In the genomic region with DNA sequence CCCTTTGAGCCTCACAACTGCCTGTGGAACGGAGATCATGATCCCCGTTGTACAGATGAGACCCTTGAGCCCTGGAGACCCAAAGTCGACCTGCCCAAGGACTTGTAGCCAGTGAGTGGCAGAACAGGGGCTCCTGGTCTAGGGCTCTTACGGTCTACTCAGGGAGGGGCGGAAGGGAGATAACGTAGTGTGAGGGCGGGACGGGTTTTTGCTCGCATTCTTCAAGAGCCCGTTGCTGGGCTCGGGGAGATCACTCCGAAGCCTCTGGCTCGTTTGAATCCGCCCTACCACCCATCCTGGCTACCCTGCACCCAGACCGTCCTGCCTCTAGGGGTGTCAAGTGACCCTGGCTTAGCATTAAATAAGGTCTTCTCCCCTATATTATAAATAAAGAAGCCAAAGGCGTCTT, we compare ENCODE assay signal across 8 cellular contexts. TPM values are rescaled to one million over a fixed set of nuclear protein-coding genes. Genes with fewer than 3 reads are reported as not detected.
DNase-seq lines count a peak whose midpoint lies in the region; ATAC-seq, FAIRE-seq and TF ChIP-seq lines count a peak whose summit lies in the region.

No MANE protein-coding gene starts in this region.

- intact Hi-C loops in activated CD4-positive, alpha-beta T cell treated with anti-CD3 and anti-CD28 coated beads, Interleukin-2, amount 10 ng/mL, durations not matched to agents 24 days and 14 days (cut with micrococcal nuclease): loop anchor here (1.0 to 10.0 kb wide), 6 partner anchors 39 to 1281 kb away; a partner anchor contains a TSS
- intact Hi-C loops in mucosa of descending colon (cut with DNase I, micrococcal nuclease): loop anchor here in 1 of 2 donors (10.0 kb wide), 1 partner anchor 157 kb away; no protein-coding TSS in a partner anchor
- intact Hi-C loops in stomach (cut with DNase I; ENCODE audit: low total_unique reads): no loop called here

- H3K4me3 ChIP-seq in MM.1S (ENCODE audit: low read length): peak overlapping the region; percentile 97
- peak overlapping the region; percentile 76 for H3K4me3 ChIP-seq in mucosa of descending colon
- H3K4me3 ChIP-seq in stomach: peak overlapping the region; percentile 66 to 91 (median 76)

- H3K36me3 Mint-ChIP-seq in activated CD4-positive, alpha-beta T cell treated with anti-CD3 and anti-CD28 coated beads, Interleukin-2, amount 10 ng/mL, durations not matched to agents 24 days and 14 days (ENCODE audit: low read depth): peaks cover 4% of the 10 kb centered on the region

- H3K36me3 ChIP-seq in ES-I3 (ENCODE audit: insufficient read depth, low read length) (no peaks in the 10 kb centered on the region), MM.1S (replicated peaks; ENCODE audit: insufficient read depth, low read length) (no peaks in the 10 kb centered on the region), mucosa of descending colon (ENCODE audit: low read depth) (no peaks in the 10 kb centered on the region), stomach (no peaks in the 10 kb centered on the region)

- H3K27me3 Mint-ChIP-seq in activated CD4-positive, alpha-beta T cell treated with anti-CD3 and anti-CD28 coated beads, Interleukin-2, amount 10 ng/mL, durations not matched to agents 24 days and 14 days: peaks cover 7% of the 10 kb centered on the region

- peak overlapping the region; percentile 90 for H3K27ac Mint-ChIP-seq in activated CD4-positive, alpha-beta T cell treated with anti-CD3 and anti-CD28 coated beads, Interleukin-2, amount 10 ng/mL, durations not matched to agents 24 days and 14 days

- TF ChIP-seq POLR2A in H54 (IDR thresholded peaks at IDR 0.05; ENCODE audit: low read depth, low read length): no peak
- no peak for TF ChIP-seq POLR2A in stomach (IDR thresholded peaks at IDR 0.05)

- peak overlapping the region; percentile 91 for H3K4me2 ChIP-seq in MM.1S (ENCODE audit: low read depth, low read length)

- H3K4me1 Mint-ChIP-seq in activated CD4-positive, alpha-beta T cell treated with anti-CD3 and anti-CD28 coated beads, Interleukin-2, amount 10 ng/mL, durations not matched to agents 24 days and 14 days: peaks cover 40% of the 10 kb centered on the region

- peak overlapping the region; percentile 81 for H2AFZ ChIP-seq in MM.1S (ENCODE audit: low read length)

- H3K27me3 ChIP-seq in MM.1S (replicated peaks; ENCODE audit: insufficient read depth, low read length) (no peaks in the 10 kb centered on the region), stomach (no peaks in the 10 kb centered on the region)

- H3K9me3 Mint-ChIP-seq in activated CD4-positive, alpha-beta T cell treated with anti-CD3 and anti-CD28 coated beads, Interleukin-2, amount 10 ng/mL, durations not matched to agents 24 days and 14 days: no peaks in the 10 kb centered on the region

- peak overlapping the region; percentile 58; the same call in 1 of the 2 replicates for H3K27ac ChIP-seq in MM.1S (ENCODE audit: low read length)
- H3K27ac ChIP-seq in stomach: peak overlapping the region; percentile 95 to 99 (median 97)

- H3F3A ChIP-seq in MM.1S (ENCODE audit: insufficient read depth, low read length): peaks cover 19% of the 10 kb centered on the region

- FAIRE-seq in H54 (lab: Jason Lieb, UNC): no peak

- 0 to 1% (median 1%) methylated on average over 7 to 16 of the region's 16 CpGs for WGBS in stomach, 5 donors

- H3K4me1 ChIP-seq in ES-I3 (ENCODE audit: insufficient read depth, low read length): no peaks in the 10 kb centered on the region
- peaks cover 49% of the 10 kb centered on the region for H3K4me1 ChIP-seq in MM.1S (ENCODE audit: low read length)
- peaks cover 34% of the 10 kb centered on the region for H3K4me1 ChIP-seq in mucosa of descending colon (ENCODE audit: low read depth)
- peaks cover 50 to 77% (median 62%) of the 10 kb centered on the region in 4 donors for H3K4me1 ChIP-seq in stomach

- 0 out of 2 replicates have a peak, but pooled peaks cover under 1% of the 10 kb centered on the region for H3K9me3 ChIP-seq in ES-I3 (ENCODE audit: control insufficient read depth, insufficient read depth, low read length)
- H3K9me3 ChIP-seq in MM.1S (replicated peaks; ENCODE audit: insufficient read depth, low read length): no peaks in the 10 kb centered on the region
- H3K9me3 ChIP-seq in mucosa of descending colon: no peaks in the 10 kb centered on the region
- H3K9me3 ChIP-seq in stomach: no peaks in the 10 kb centered on the region

- H3K9ac ChIP-seq in ES-I3 (ENCODE audit: low read depth, low read length) (peak overlapping the region; percentile 78), MM.1S (ENCODE audit: low read length) (peak overlapping the region; percentile 95)

- DNase-seq in H54 (ENCODE audit: insufficient read length, low spot score) (peak; percentile 49), MM.1S (peak; percentile 55), epidermal melanocyte (ENCODE audit: insufficient read length, low spot score) (peak; percentile 23), mucosa of descending colon (peak; percentile 60 to 69 (median 63)), stomach (peak; percentile 66), NCI-H226 (no peak)
- peak; percentile 89 for DNase-seq in activated CD4-positive, alpha-beta T cell treated with anti-CD3 and anti-CD28 coated beads, Interleukin-2, amount 10 ng/mL, durations not matched to agents 24 days and 14 days

- TF ChIP-seq CTCF in MM.1S (IDR thresholded peaks at IDR 0.05; ENCODE audit: low read length) (peak; percentile 31), mucosa of descending colon (IDR thresholded peaks at IDR 0.05) (no peak), stomach (IDR thresholded peaks at IDR 0.05) (no peak)

- no peaks in the 10 kb centered on the region for H3K9me2 ChIP-seq in MM.1S (replicated peaks; ENCODE audit: insufficient read depth, low read length)

- no peak for TF ChIP-seq EP300 in stomach (IDR thresholded peaks at IDR 0.05)

- peak; percentile 41 for ATAC-seq in mucosa of descending colon

- no peaks in the 10 kb centered on the region for H4K20me1 ChIP-seq in MM.1S (ENCODE audit: insufficient read depth, low read length)

- H3K4me3 Mint-ChIP-seq in activated CD4-positive, alpha-beta T cell treated with anti-CD3 and anti-CD28 coated beads, Interleukin-2, amount 10 ng/mL, durations not matched to agents 24 days and 14 days: peak overlapping the region; percentile 85

- H3K79me2 ChIP-seq in MM.1S (ENCODE audit: low read length): peaks cover 41% of the 10 kb centered on the region

RNA-seq across cellular contexts. Expression of a gene that starts 0.6 kb away (rescaled TPM):
- total RNA-seq in activated CD4-positive, alpha-beta T cell treated with anti-CD3 and anti-CD28 coated beads, Interleukin-2, amount 10 ng/mL, durations not matched to agents 24 days and 14 days: 22.1 and 22.5 TPM in 2 replicates
- total RNA-seq in mucosa of descending colon (10 to 100 TPM; 26.0 to 52.0 (median 28.8) TPM), stomach (10 to 100 TPM; 20.4 to 45.9 (median 38.4) TPM)
- 10 to 100 TPM in 1 of 3 donors, 1 to 10 TPM in 2; 8.2 to 13.3 (median 9.8) TPM for polyA plus RNA-seq in stomach

RNA-seq across cellular contexts. Expression of a gene that starts 37.5 kb away (rescaled TPM):
- 0.49 and 0.83 TPM in 2 replicates for total RNA-seq in activated CD4-positive, alpha-beta T cell treated with anti-CD3 and anti-CD28 coated beads, Interleukin-2, amount 10 ng/mL, durations not matched to agents 24 days and 14 days
- total RNA-seq in mucosa of descending colon (10 to 100 TPM in 1 of 3 donors, 1 to 10 TPM in 2; 1.6 to 12.3 (median 2.5) TPM), stomach (1 to 10 TPM in 4 of 5 donors, not detected in 1; 2.9 to 8.0 (median 6.2) TPM)
- polyA plus RNA-seq in stomach: 1 to 10 TPM; 4.9 to 8.3 (median 7.6) TPM

RNA-seq across cellular contexts. Expression of a gene that starts 43.0 kb away (rescaled TPM):
- total RNA-seq in activated CD4-positive, alpha-beta T cell treated with anti-CD3 and anti-CD28 coated beads, Interleukin-2, amount 10 ng/mL, durations not matched to agents 24 days and 14 days: 15.3 and 17.4 TPM in 2 replicates
- total RNA-seq in mucosa of descending colon (10 to 100 TPM; 26.6 to 47.8 (median 35.6) TPM), stomach (10 to 100 TPM in 2 of 5 donors, 1 to 10 TPM in 3; 7.6 to 21.4 (median 9.9) TPM)
- 10 to 100 TPM in 1 of 3 donors, 1 to 10 TPM in 2; 8.4 to 12.7 (median 9.0) TPM for polyA plus RNA-seq in stomach

RNA-seq across cellular contexts. Expression of a gene that starts 59.2 kb away (rescaled TPM):
- total RNA-seq in activated CD4-positive, alpha-beta T cell treated with anti-CD3 and anti-CD28 coated beads, Interleukin-2, amount 10 ng/mL, durations not matched to agents 24 days and 14 days: 1.8 and 2.0 TPM in 2 replicates
- total RNA-seq in mucosa of descending colon: 1 to 10 TPM in 2 of 3 donors, under 1 TPM in 1; 0.81 to 2.2 (median 1.5) TPM
- 1 to 10 TPM in 2 of 5 donors, not detected in 3; 6.7 to 9.9 TPM for total RNA-seq in stomach
- under 1 TPM in 2 of 3 donors, not detected in 1; 0.33 to 0.50 TPM for polyA plus RNA-seq in stomach
